21 cellular contexts compared by ENCODE assay signal in genomic region chr4:10054571-10055041, GRCh38. TPM values are rescaled to one million over a fixed set of nuclear protein-coding genes. Genes with fewer than 3 reads are reported as not detected.
A peak's percentile ranks its signal among the peaks of the same experiment; 100 is the strongest.
DNase-seq lines count a peak whose midpoint lies in the region; ATAC-seq and TF ChIP-seq lines count a peak whose summit lies in the region.
"Had no signal": no experiment of that assay in that cellular context is flagged by ENCODE, and none has a peak within 500 bp of the region (broad histone marks: within the 10 kb centered on the region; RNA-seq: fewer than 3 reads in every experiment).

No MANE protein-coding gene starts in this region.

- H3K4me3 ChIP-seq in heart right ventricle (no peak overlapping the region), right atrium auricular region (no peak overlapping the region), epithelial cell of esophagus (ENCODE audit: low read length) (no peak overlapping the region), vagina (no peak overlapping the region)
- H3K4me3 ChIP-seq: K562, transverse colon had no signal

- WGBS in heart right ventricle, 2 donors, result 54 to 65% methylated on average over 4 of the region's 4 CpGs

- TF ChIP-seq POLR2A in vagina (IDR thresholded peaks at IDR 0.05), result no peak

- ATAC-seq in heart right ventricle, result peak; percentile 50 to 84 (median 73)
- ATAC-seq in HG03097 (IDR thresholded peaks at IDR 0.05; ENCODE audit: low FRiP score, unreplicated experiment), result no peak
- ATAC-seq in GM21515 (IDR thresholded peaks at IDR 0.05; ENCODE audit: unreplicated experiment), result no peak
- ATAC-seq: activated CD8-positive, alpha-beta T cell treated with anti-CD3 and anti-CD28 coated beads, Interleukin-2, amount 10 ng/mL, durations not matched to agents 7 days and 5 days; K562; PC-3; stimulated activated naive CD8-positive, alpha-beta T cell treated with anti-CD3 and anti-CD28 coated beads, Interleukin-15, Interleukin-2, amounts not matched to agents 100 U/mL and 50 U/mL, for 24 hours had no signal

- DNase-seq in heart right ventricle, result no peak
- DNase-seq in right atrium auricular region (ENCODE audit: low spot score), result no peak
- peak; percentile 82 for DNase-seq in epithelial cell of esophagus (ENCODE audit: low read depth)
- DNase-seq in kidney tubule cell (ENCODE audit: low spot score), result peak; percentile 76
- DNase-seq in vagina (ENCODE audit: extremely low spot score in 2 of 2), result peak; percentile 34 to 60
- no peak for DNase-seq in stimulated activated CD4-positive, alpha-beta T cell treated with anti-CD3 and anti-CD28 coated beads, Interleukin-2, amount 100 ng/mL, for 48 hours
- DNase-seq: activated B cell treated with CpG ODN at 0.5 μM for 24 hours; activated CD8-positive, alpha-beta T cell treated with anti-CD3 and anti-CD28 coated beads, Interleukin-2, amount 10 ng/mL, durations not matched to agents 7 days and 5 days; CD4-positive, CD25-positive, alpha-beta regulatory T cell; cortex of kidney; DMS153; NCI-H2029; NCI-H748 treated with DMSO at 0.1 percent for 48 hours; PC-3; SK-N-SH; stimulated activated CD4-positive, alpha-beta T cell treated with anti-CD3 and anti-CD28 coated beads, Interleukin-1b, Interleukin-23, amount 100 ng/mL, for 48 hours; stimulated activated naive CD8-positive, alpha-beta T cell treated with anti-CD3 and anti-CD28 coated beads, Interleukin-15, Interleukin-2, amounts not matched to agents 100 U/mL and 50 U/mL, for 24 hours; transverse colon had no signal

- H3K27me3 ChIP-seq in heart right ventricle, result no peaks in the 10 kb centered on the region
- no peaks in the 10 kb centered on the region for H3K27me3 ChIP-seq in right atrium auricular region
- no peaks in the 10 kb centered on the region for H3K27me3 ChIP-seq in vagina
- H3K27me3 ChIP-seq: transverse colon had no signal

- TF ChIP-seq CTCF in heart right ventricle (IDR thresholded peaks at IDR 0.05) (no peak), right atrium auricular region (IDR thresholded peaks at IDR 0.05) (no peak), epithelial cell of esophagus (IDR thresholded peaks at IDR 0.05; ENCODE audit: insufficient read depth, low read depth, low read length, missing control alignments) (no peak), vagina (IDR thresholded peaks at IDR 0.05) (no peak)

- intact Hi-C loops in heart right ventricle (cut with DNase I), result loop anchor here in 1 of 10 donors (2.0 kb wide), 1 partner anchor 30 kb away; no protein-coding TSS in a partner anchor
- intact Hi-C loops in vagina (cut with DNase I), result no loop called here

- H3K36me3 ChIP-seq in heart right ventricle (no peaks in the 10 kb centered on the region), right atrium auricular region (no peaks in the 10 kb centered on the region), vagina (no peaks in the 10 kb centered on the region)
- H3K36me3 ChIP-seq: transverse colon had no signal

- H3K9me3 ChIP-seq in heart right ventricle (no peaks in the 10 kb centered on the region), right atrium auricular region (no peaks in the 10 kb centered on the region), vagina (no peaks in the 10 kb centered on the region)
- H3K9me3 ChIP-seq: SK-N-SH, transverse colon had no signal

- H3K4me1 ChIP-seq in heart right ventricle (peaks cover 0 to 44% (median 12%) of the 10 kb centered on the region in 9 donors), right atrium auricular region (peaks cover 0 to 6% of the 10 kb centered on the region in 2 donors), vagina (no peaks in the 10 kb centered on the region)

- H3K27ac ChIP-seq in heart right ventricle, result peak overlapping the region; percentile 13 to 86 (median 46)
- H3K27ac ChIP-seq in right atrium auricular region, result peak overlapping the region in 1 of 2 donors; percentile 57
- H3K27ac ChIP-seq in vagina, result no peak overlapping the region
- H3K27ac ChIP-seq: transverse colon had no signal

RNA-seq across cellular contexts. Expression of gene SLC2A9, which starts 33.3 kb away (rescaled TPM):
- 10 to 100 TPM in 2 of 10 donors, 1 to 10 TPM in 8; 3.2 to 10.9 (median 5.8) TPM for total RNA-seq in heart right ventricle
- polyA plus RNA-seq in heart right ventricle, result 1 to 10 TPM; 3.1 to 3.8 TPM
- 1 to 10 TPM; 3.5 to 5.8 TPM for total RNA-seq in right atrium auricular region
- total RNA-seq in vagina, result 7.9 TPM
- polyA plus RNA-seq: SK-N-SH had no signal

Comparison
In these comparisons a context has a peak if more than half of its experiments do, and no peak if none do; other contexts are left out.
1. ATAC-seq: peak in heart right ventricle (8 of 8); none in HG03097 (single experiment) and GM21515 (single experiment).
2. DNase-seq: peak in epithelial cell of esophagus (single experiment), kidney tubule cell (single experiment) and vagina (2 of 2); none in heart right ventricle (0 of 2), right atrium auricular region (single experiment) and stimulated activated CD4-positive, alpha-beta T cell treated with anti-CD3 and anti-CD28 coated beads, Interleukin-2, amount 100 ng/mL, for 48 hours (0 of 2).